Comparison of ENCODE assay signal across 27 cellular contexts in the genomic region with DNA sequence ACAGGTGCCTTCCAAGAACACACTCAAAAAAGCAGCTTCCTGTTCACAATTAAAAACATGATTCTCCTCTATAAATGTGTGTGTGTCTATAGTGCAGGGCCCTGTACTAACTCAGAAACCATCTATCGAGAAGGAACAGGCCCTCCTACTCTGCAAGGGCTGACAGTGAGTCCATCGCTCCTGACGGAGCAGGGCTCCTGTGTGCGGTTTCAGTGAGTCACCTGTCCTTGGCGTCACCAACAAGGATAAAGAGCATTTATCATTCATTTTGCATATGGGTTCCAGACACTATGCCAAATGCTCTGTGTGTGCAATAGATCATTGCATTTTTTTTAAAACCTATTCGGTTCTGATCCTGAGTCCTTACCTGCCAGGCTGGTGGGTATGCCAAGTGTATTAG.
DNase-seq lines count a peak whose midpoint lies in the region; ATAC-seq, FAIRE-seq and TF ChIP-seq lines count a peak whose summit lies in the region.
"Had no signal": no experiment of that assay in that cellular context is flagged by ENCODE, and none has a peak within 500 bp of the region (broad histone marks: within the 10 kb centered on the region; RNA-seq: fewer than 3 reads in every experiment).

No MANE protein-coding gene starts in this region.

- intact Hi-C loops in K562 (cut with micrococcal nuclease) = loop anchor here (10.0 kb wide), 1 partner anchor 62 kb away; no protein-coding TSS in a partner anchor
- intact Hi-C loops in spleen (cut with DNase I; ENCODE audit: low total_unique reads) = no loop called here

- TF ChIP-seq EP300 in K562 (IDR thresholded peaks at IDR 0.05; ENCODE audit: low read length) = no peak

- no peaks in the 10 kb centered on the region for H3F3A ChIP-seq in GM23248 (ENCODE audit: insufficient read depth)

- H3K27me3 Mint-ChIP-seq in T-helper 2 cell treated with Interferon-gamma antibody and Interleukin-4, amounts not matched to agents 5 μg/mL and 100 μg/mL, for 36 hours (ENCODE audit: low read depth) = no peaks in the 10 kb centered on the region
- no peaks in the 10 kb centered on the region for H3K27me3 Mint-ChIP-seq in activated CD4-positive, alpha-beta memory T cell treated with anti-CD3 and anti-CD28 coated beads, Interleukin-2, amount 10 ng/mL, durations not matched to agents 7 days and 5 days
- H3K27me3 Mint-ChIP-seq: activated naive CD4-positive, alpha-beta T cell treated with anti-CD3 and anti-CD28 coated beads, Interleukin-2, amount 50 U/mL, for 24 hours had no signal

- 78 to 85% methylated on average over 6 of the region's 6 CpGs for WGBS in GM23248 (ENCODE audit: low coverage in 1 of 2, low lambda C conversion rate in 2 of 2, missing lambda C conversion rate in 2 of 2), 2 experiments
- 3% methylated on average over 6 of the region's 6 CpGs for WGBS in K562 (ENCODE audit: insufficient coverage, low coverage, missing lambda C conversion rate)
- WGBS in spleen, 5 donors = 89 to 96% (median 94%) methylated on average over 6 of the region's 6 CpGs

- H3K27ac ChIP-seq in GM23248 (no peak overlapping the region), K562 (ENCODE audit: extremely low read depth, low read depth, low read length) (no peak overlapping the region), spleen (no peak overlapping the region)
- H3K27ac ChIP-seq: Peyer's patch had no signal

- H3K4me2 ChIP-seq in GM23248 (ENCODE audit: unreplicated experiment) = no peak overlapping the region
- H3K4me2 ChIP-seq in K562 (ENCODE audit: insufficient read depth, low read length) = no peak overlapping the region

- H3K27me3 ChIP-seq in GM23248 (replicated peaks; ENCODE audit: insufficient read depth) (no peaks in the 10 kb centered on the region), K562 (ENCODE audit: control insufficient read depth in 2 of 2, insufficient read depth in 2 of 2, low read length in 2 of 2) (peaks cover 0 to 25% of the 10 kb centered on the region in 2 experiments; a peak in 3 of 5 replicates), spleen (replicated peaks in 1 of 7) (no peaks in the 10 kb centered on the region)
- H3K27me3 ChIP-seq: left lung, Peyer's patch, thyroid gland had no signal

- H3K27ac Mint-ChIP-seq in T-helper 2 cell treated with Interferon-gamma antibody and Interleukin-4, amounts not matched to agents 5 μg/mL and 100 μg/mL, for 36 hours = no peak overlapping the region
- H3K27ac Mint-ChIP-seq in activated CD4-positive, alpha-beta memory T cell treated with anti-CD3 and anti-CD28 coated beads, Interleukin-2, amount 10 ng/mL, durations not matched to agents 7 days and 5 days = no peak overlapping the region
- H3K27ac Mint-ChIP-seq: activated CD8-positive, alpha-beta T cell treated with anti-CD3 and anti-CD28 coated beads for 36 hours; activated naive CD4-positive, alpha-beta T cell treated with anti-CD3 and anti-CD28 coated beads, Interleukin-2, amount 50 U/mL, for 24 hours; activated T-helper 2 cell treated with anti-CD3 and anti-CD28 coated beads, Interferon-gamma antibody, Interleukin-2, Interleukin-4, amounts not matched to agents 10 μg/mL and 5 μg/mL and 100 μg/mL, durations not matched to agents 14 hours and 24 hours and 36 hours; stimulated activated naive CD8-positive, alpha-beta T cell treated with anti-CD3 and anti-CD28 coated beads, Interleukin-15, amount 100 ng/mL, for 72 hours; T-helper 1 cell treated with Interleukin-12 subunit alpha and Interleukin-12 subunit beta and Interleukin-4 antibody, amounts not matched to agents 30 μg/mL and 1 μg/mL, for 36 hours had no signal

- POLR2A ChIA-PET in K562 (lab: Yijun Ruan, JAX) = no interaction called here
- POLR2A ChIA-PET in activated CD4-positive, alpha-beta memory T cell treated with anti-CD3 and anti-CD28 coated beads, Interleukin-2, amount 10 ng/mL, durations not matched to agents 7 days and 5 days (lab: Charles Lee) = no interaction called here

- H4K20me1 ChIP-seq in GM23248 (ENCODE audit: insufficient read depth) = no peaks in the 10 kb centered on the region
- no peaks in the 10 kb centered on the region for H4K20me1 ChIP-seq in K562 (replicated peaks; ENCODE audit: control insufficient read depth, insufficient read depth, low read length)

- no peaks in the 10 kb centered on the region for H3K9me2 ChIP-seq in GM23248 (ENCODE audit: insufficient read depth)

- in situ Hi-C loops in GM23248 (cut with MboI) = no loop called here
- in situ Hi-C loops in K562 (cut with MboI) = no loop called here

- no peaks in the 10 kb centered on the region for H3K9me3 Mint-ChIP-seq in T-helper 2 cell treated with Interferon-gamma antibody and Interleukin-4, amounts not matched to agents 5 μg/mL and 100 μg/mL, for 36 hours
- H3K9me3 Mint-ChIP-seq in activated CD4-positive, alpha-beta memory T cell treated with anti-CD3 and anti-CD28 coated beads, Interleukin-2, amount 10 ng/mL, durations not matched to agents 7 days and 5 days = no peaks in the 10 kb centered on the region
- H3K9me3 Mint-ChIP-seq: activated CD8-positive, alpha-beta T cell treated with anti-CD3 and anti-CD28 coated beads for 36 hours; activated naive CD4-positive, alpha-beta T cell treated with anti-CD3 and anti-CD28 coated beads, Interleukin-2, amount 50 U/mL, for 24 hours; activated T-helper 2 cell treated with anti-CD3 and anti-CD28 coated beads, Interferon-gamma antibody, Interleukin-2, Interleukin-4, amounts not matched to agents 10 μg/mL and 5 μg/mL and 100 μg/mL, durations not matched to agents 14 hours and 24 hours and 36 hours; central memory CD8-positive, alpha-beta T cell; T-helper 1 cell treated with Interleukin-12 subunit alpha and Interleukin-12 subunit beta and Interleukin-4 antibody, amounts not matched to agents 30 μg/mL and 1 μg/mL, for 36 hours had no signal

- TF ChIP-seq CTCF in K562 (IDR thresholded peaks at IDR 0.05 in 2 of 3, conservative IDR thresholded peaks at IDR 0.05 in 1 of 3; ENCODE audit: insufficient read depth in 2 of 3, low read depth in 1 of 3, low read length in 3 of 3) (no peak), spleen (IDR thresholded peaks at IDR 0.05 in 8 of 11, conservative IDR thresholded peaks at IDR 0.05 in 3 of 11) (no peak)

- CTCF ChIA-PET in K562 (lab: Yijun Ruan, JAX; ENCODE audit: low intra/inter-chr PET ratio) = no interaction called here
- CTCF ChIA-PET in activated CD4-positive, alpha-beta memory T cell treated with anti-CD3 and anti-CD28 coated beads, Interleukin-2, amount 10 ng/mL, durations not matched to agents 7 days and 5 days (lab: Charles Lee) = no interaction called here

- DNase-seq in GM23248 (peak; percentile 20), RKO (ENCODE audit: low spot score) (peak; percentile 72), K562 (ENCODE audit: extremely low read depth in 1 of 4, low spot score in 3 of 4) (no peak), spleen (peak; percentile 32), A172 (ENCODE audit: low spot score) (no peak)
- DNase-seq in T-helper 2 cell treated with Interferon-gamma antibody and Interleukin-4, amounts not matched to agents 5 μg/mL and 100 μg/mL, for 36 hours (ENCODE audit: low spot score) = no peak
- DNase-seq in activated CD4-positive, alpha-beta memory T cell treated with anti-CD3 and anti-CD28 coated beads, Interleukin-2, amount 10 ng/mL, durations not matched to agents 7 days and 5 days = no peak
- DNase-seq in central memory CD4-positive, alpha-beta T cell = no peak
- DNase-seq: activated CD4-positive, alpha-beta T cell treated with anti-CD3 and anti-CD28 coated beads for 1 hour; activated CD8-positive, alpha-beta T cell treated with anti-CD3 and anti-CD28 coated beads for 36 hours; anterior cingulate cortex; dermis blood vessel endothelial cell; GF-D8; Kasumi-1; left lung; naive B cell; NCI-H510A treated with DMSO at 0.1 percent for 48 hours; nucleus accumbens; Peyer's patch; stimulated activated naive CD8-positive, alpha-beta T cell treated with anti-CD3 and anti-CD28 coated beads, Interleukin-15, amount 100 ng/mL, for 72 hours; thyroid gland had no signal

- H2AFZ ChIP-seq in GM23248 (no peak overlapping the region), K562 (ENCODE audit: low read depth, low read length) (no peak overlapping the region)

- no peak overlapping the region for H3K4me3 Mint-ChIP-seq in T-helper 2 cell treated with Interferon-gamma antibody and Interleukin-4, amounts not matched to agents 5 μg/mL and 100 μg/mL, for 36 hours
- H3K4me3 Mint-ChIP-seq in activated CD4-positive, alpha-beta memory T cell treated with anti-CD3 and anti-CD28 coated beads, Interleukin-2, amount 10 ng/mL, durations not matched to agents 7 days and 5 days = no peak overlapping the region
- H3K4me3 Mint-ChIP-seq: activated CD8-positive, alpha-beta T cell treated with anti-CD3 and anti-CD28 coated beads for 36 hours; activated naive CD4-positive, alpha-beta T cell treated with anti-CD3 and anti-CD28 coated beads, Interleukin-2, amount 50 U/mL, for 24 hours; central memory CD8-positive, alpha-beta T cell; naive B cell; stimulated activated naive CD8-positive, alpha-beta T cell treated with anti-CD3 and anti-CD28 coated beads, Interleukin-15, amount 100 ng/mL, for 72 hours; T-helper 1 cell treated with Interleukin-12 subunit alpha and Interleukin-12 subunit beta and Interleukin-4 antibody, amounts not matched to agents 30 μg/mL and 1 μg/mL, for 36 hours had no signal

- H3K4me1 Mint-ChIP-seq in T-helper 2 cell treated with Interferon-gamma antibody and Interleukin-4, amounts not matched to agents 5 μg/mL and 100 μg/mL, for 36 hours (ENCODE audit: low read depth) = no peaks in the 10 kb centered on the region
- H3K4me1 Mint-ChIP-seq in activated CD4-positive, alpha-beta memory T cell treated with anti-CD3 and anti-CD28 coated beads, Interleukin-2, amount 10 ng/mL, durations not matched to agents 7 days and 5 days = no peaks in the 10 kb centered on the region
- H3K4me1 Mint-ChIP-seq: activated naive CD4-positive, alpha-beta T cell treated with anti-CD3 and anti-CD28 coated beads, Interleukin-2, amount 50 U/mL, for 24 hours; central memory CD8-positive, alpha-beta T cell; naive B cell; stimulated activated naive CD8-positive, alpha-beta T cell treated with anti-CD3 and anti-CD28 coated beads, Interleukin-15, amount 100 ng/mL, for 72 hours had no signal

- ATAC-seq in K562 = no peak
- ATAC-seq: activated CD8-positive, alpha-beta T cell treated with anti-CD3 and anti-CD28 coated beads for 36 hours; left lung; stimulated activated naive CD8-positive, alpha-beta T cell treated with anti-CD3 and anti-CD28 coated beads, Interleukin-15, amount 100 ng/mL, for 72 hours had no signal

- FAIRE-seq in K562 (lab: Jason Lieb, UNC) = no peak
- FAIRE-seq: endometrium, islet of Langerhans had no signal

- no TSS peak for BruUV-seq in K562 (replicated peaks; lab: Mats Ljungman, UMichigan)

- H3K4me1 ChIP-seq in GM23248 (ENCODE audit: insufficient read depth) (peaks cover 7% of the 10 kb centered on the region), K562 (replicated peaks in 1 of 2; ENCODE audit: control insufficient read depth in 2 of 2, insufficient read depth in 2 of 2, low read length in 2 of 2) (no peaks in the 10 kb centered on the region; a peak in 1 of 5 replicates), spleen (peaks cover 0 to 23% (median 7%) of the 10 kb centered on the region in 6 donors)

- TF ChIP-seq POLR2A in K562 (conservative IDR thresholded peaks at IDR 0.05) = no peak
- no peak for TF ChIP-seq POLR2A in spleen (IDR thresholded peaks at IDR 0.05)

- H3K9me3 ChIP-seq in GM23248 (ENCODE audit: low read depth) = no peaks in the 10 kb centered on the region
- H3K9me3 ChIP-seq in K562 (replicated peaks; ENCODE audit: control insufficient read depth, insufficient read depth, low read depth, low read length) = no peaks in the 10 kb centered on the region
- H3K9me3 ChIP-seq in spleen = peaks cover 0 to 4% (median 0%) of the 10 kb centered on the region in 8 donors
- H3K9me3 ChIP-seq: left lung, Peyer's patch, thyroid gland had no signal

- H3K9ac ChIP-seq in GM23248 (no peak overlapping the region), K562 (ENCODE audit: insufficient read depth in 1 of 2, low read depth in 2 of 2, low read length in 2 of 2) (no peak overlapping the region)

- no peaks in the 10 kb centered on the region for H3K36me3 Mint-ChIP-seq in T-helper 2 cell treated with Interferon-gamma antibody and Interleukin-4, amounts not matched to agents 5 μg/mL and 100 μg/mL, for 36 hours (ENCODE audit: low read depth)
- H3K36me3 Mint-ChIP-seq in activated CD4-positive, alpha-beta memory T cell treated with anti-CD3 and anti-CD28 coated beads, Interleukin-2, amount 10 ng/mL, durations not matched to agents 7 days and 5 days (ENCODE audit: low read depth) = no peaks in the 10 kb centered on the region
- H3K36me3 Mint-ChIP-seq: activated naive CD4-positive, alpha-beta T cell treated with anti-CD3 and anti-CD28 coated beads, Interleukin-2, amount 50 U/mL, for 24 hours; naive B cell had no signal

- H3K36me3 ChIP-seq in GM23248 (ENCODE audit: low read depth) = no peaks in the 10 kb centered on the region
- H3K36me3 ChIP-seq in K562 (ENCODE audit: control insufficient read depth, insufficient read depth, low read length) = no peaks in the 10 kb centered on the region
- no peaks in the 10 kb centered on the region for H3K36me3 ChIP-seq in spleen
- H3K36me3 ChIP-seq: left lung, Peyer's patch, thyroid gland had no signal

- no peak overlapping the region for H3K4me3 ChIP-seq in GM23248
- H3K4me3 ChIP-seq in K562 = no peak overlapping the region
- no peak overlapping the region for H3K4me3 ChIP-seq in spleen
- H3K4me3 ChIP-seq: left lung, Peyer's patch, thyroid gland had no signal

- H3K9me1 ChIP-seq in K562 (ENCODE audit: control insufficient read depth, insufficient read depth, low read length) = no peaks in the 10 kb centered on the region

- TF ChIP-seq RAD21 in K562 (CRISPR knock-in tag; conservative IDR thresholded peaks at IDR 0.05 in 1 of 2, IDR thresholded peaks at IDR 0.05 in 1 of 2) = no peak

- H3K79me2 ChIP-seq in GM23248 (ENCODE audit: insufficient read depth) = no peaks in the 10 kb centered on the region
- no peaks in the 10 kb centered on the region for H3K79me2 ChIP-seq in K562 (ENCODE audit: control insufficient read depth, insufficient read depth, low read length)

Comparison
In these comparisons a context has a peak if more than half of its experiments do, and no peak if none do; other contexts are left out.
1. DNase-seq: peak in GM23248 (single experiment), RKO (single experiment) and spleen (single experiment); none in K562 (0 of 4), T-helper 2 cell treated with Interferon-gamma antibody and Interleukin-4, amounts not matched to agents 5 μg/mL and 100 μg/mL, for 36 hours (single experiment), activated CD4-positive, alpha-beta memory T cell treated with anti-CD3 and anti-CD28 coated beads, Interleukin-2, amount 10 ng/mL, durations not matched to agents 7 days and 5 days (single experiment), A172 (single experiment) and central memory CD4-positive, alpha-beta T cell (single experiment).